37 cellular contexts compared by ENCODE assay signal in the genomic region with DNA sequence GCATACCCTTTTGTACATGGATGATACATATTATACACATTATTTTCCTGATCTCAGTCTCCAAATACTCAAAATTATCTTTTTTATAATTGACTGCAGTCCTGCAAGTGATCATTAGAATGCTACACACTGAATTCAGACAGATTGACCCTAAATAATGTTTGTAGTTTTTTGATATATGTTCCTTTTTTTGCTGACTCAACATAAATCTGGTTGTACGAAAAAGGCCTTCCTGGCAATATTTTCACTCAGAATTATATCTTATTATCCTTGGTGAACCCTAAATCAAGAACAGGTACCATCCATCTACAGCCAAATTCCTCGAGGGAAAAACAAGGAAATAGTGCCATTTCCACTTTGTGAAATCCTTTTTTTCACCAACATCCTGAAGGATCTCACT.
"Had no signal": no experiment of that assay in that cellular context is flagged by ENCODE, and none has a peak within 500 bp of the region (broad histone marks: within the 10 kb centered on the region; RNA-seq: fewer than 3 reads in every experiment).

No MANE protein-coding gene starts in this region.

- DNase-seq: activated B cell treated with CpG ODN at 0.5 μM for 24 hours; activated CD4-positive, alpha-beta memory T cell treated with anti-CD3 and anti-CD28 coated beads, Interleukin-2, amount 10 ng/mL, durations not matched to agents 7 days and 5 days; activated CD4-positive, alpha-beta T cell treated with anti-CD3 and anti-CD28 coated beads for 4 hours; activated CD4-positive, alpha-beta T cell treated with anti-CD3 and anti-CD28 coated beads, Interleukin-2, amount 10 ng/mL, durations not matched to agents 24 days and 14 days; activated CD4-positive, alpha-beta T cell treated with anti-CD3 and anti-CD28 coated beads, Interleukin-2, amount 50 U/mL, for 1 hour; activated CD4-positive, alpha-beta T cell treated with anti-CD3 and anti-CD28 coated beads, Interleukin-2, amount 50 U/mL, for 4 hours; activated CD4-positive, CD25-positive, alpha-beta regulatory T cell treated with anti-CD3 and anti-CD28 coated beads, Interleukin-2, amount 50 U/mL, for 72 hours; activated CD8-positive, alpha-beta memory T cell treated with anti-CD3 and anti-CD28 coated beads for 24 hours; activated CD8-positive, alpha-beta memory T cell treated with anti-CD3 and anti-CD28 coated beads, Interleukin-2, amount 10 ng/mL, durations not matched to agents 7 days and 5 days; activated CD8-positive, alpha-beta memory T cell treated with anti-CD3 and anti-CD28 coated beads, Interleukin-2, amount 50 U/mL, for 48 hours; activated CD8-positive, alpha-beta T cell treated with anti-CD3 and anti-CD28 coated beads, Interleukin-2, amount 10 ng/mL, durations not matched to agents 7 days and 5 days; activated effector memory CD4-positive, alpha-beta T cell treated with anti-CD3 and anti-CD28 coated beads, Interleukin-2, amount 50 U/mL, for 16 hours; activated gamma-delta T cell treated with Interleukin-2 at 50 U/mL for 16 hours; activated naive CD4-positive, alpha-beta T cell; activated naive CD4-positive, alpha-beta T cell treated with anti-CD3 and anti-CD28 coated beads for 36 hours; activated naive CD4-positive, alpha-beta T cell treated with anti-CD3 and anti-CD28 coated beads, Interleukin-2, amount 50 U/mL, for 16 hours; activated naive CD8-positive, alpha-beta T cell treated with anti-CD3 and anti-CD28 coated beads for 36 hours; activated T-cell treated with anti-CD3 and anti-CD28 coated beads, Interleukin-2, amount 50 U/mL, for 1 hour; activated T-cell treated with anti-CD3 and anti-CD28 coated beads, Interleukin-2, amount 50 U/mL, for 4 hours; activated T-cell treated with anti-CD3 and anti-CD28 coated beads, Interleukin-2, amount 50 U/mL, for 72 hours; adrenal gland; amniotic stem cell; anterior cingulate cortex; caudate nucleus; T-helper 17 cell; T-helper 9 cell had no signal

- ATAC-seq: activated CD8-positive, alpha-beta memory T cell treated with anti-CD3 and anti-CD28 coated beads, Interleukin-2, amount 10 ng/mL, durations not matched to agents 7 days and 5 days; activated CD8-positive, alpha-beta T cell treated with anti-CD3 and anti-CD28 coated beads, Interleukin-2, amount 10 ng/mL, durations not matched to agents 7 days and 5 days; activated naive CD4-positive, alpha-beta T cell treated with anti-CD3 and anti-CD28 coated beads, Interleukin-2, amount 50 U/mL, for 72 hours; activated T-cell treated with anti-CD3 and anti-CD28 coated beads, Interleukin-2, amount 50 U/mL, for 4 hours; activated T-cell treated with anti-CD3 and anti-CD28 coated beads, Interleukin-2, amount 50 U/mL, for 72 hours; activated T-helper 17 cell treated with anti-CD3 and anti-CD28 coated beads, Interleukin-2, amount 50 U/mL, for 72 hours; T-helper 17 cell had no signal

- H3K27me3 Mint-ChIP-seq: activated B cell treated with CpG ODN at 0.5 μM for 24 hours; activated CD4-positive, alpha-beta memory T cell treated with anti-CD3 and anti-CD28 coated beads, Interleukin-2, amount 10 ng/mL, durations not matched to agents 7 days and 5 days; activated CD4-positive, alpha-beta T cell treated with anti-CD3 and anti-CD28 coated beads, Interleukin-2, amount 10 ng/mL, durations not matched to agents 24 days and 14 days; activated CD8-positive, alpha-beta memory T cell treated with anti-CD3 and anti-CD28 coated beads, Interleukin-2, amount 10 ng/mL, durations not matched to agents 7 days and 5 days; activated naive CD8-positive, alpha-beta T cell treated with anti-CD3 and anti-CD28 coated beads for 36 hours; activated T-helper 17 cell treated with anti-CD3 and anti-CD28 coated beads, Interleukin-2, amount 50 U/mL, for 72 hours; brain; T-helper 17 cell had no signal

- H3K27ac Mint-ChIP-seq: activated B cell treated with CpG ODN at 0.5 μM for 24 hours; activated CD4-positive, alpha-beta memory T cell treated with anti-CD3 and anti-CD28 coated beads, Interleukin-2, amount 10 ng/mL, durations not matched to agents 7 days and 5 days; activated CD4-positive, alpha-beta T cell treated with anti-CD3 and anti-CD28 coated beads, Interleukin-2, amount 10 ng/mL, durations not matched to agents 24 days and 14 days; activated CD8-positive, alpha-beta memory T cell treated with anti-CD3 and anti-CD28 coated beads, Interleukin-2, amount 10 ng/mL, durations not matched to agents 7 days and 5 days; activated CD8-positive, alpha-beta T cell treated with anti-CD3 and anti-CD28 coated beads, Interleukin-2, amount 10 ng/mL, durations not matched to agents 7 days and 5 days; activated naive CD4-positive, alpha-beta T cell treated with anti-CD3 and anti-CD28 coated beads for 36 hours; activated naive CD4-positive, alpha-beta T cell treated with anti-CD3 and anti-CD28 coated beads, Interleukin-2, amount 50 U/mL, for 72 hours; activated naive CD8-positive, alpha-beta T cell treated with anti-CD3 and anti-CD28 coated beads for 36 hours; activated T-cell treated with anti-CD3 and anti-CD28 coated beads, Interleukin-2, amount 50 U/mL, for 72 hours; activated T-helper 1 cell treated with anti-CD3 and anti-CD28 coated beads, Interleukin-12 subunit alpha, Interleukin-12 subunit beta, Interleukin-2, Interleukin-4 antibody, amounts not matched to agents 30 ng/mL and 10 ng/mL and 1 ng/mL, durations not matched to agents 14 hours and 24 hours and 36 hours; activated T-helper 17 cell treated with anti-CD3 and anti-CD28 coated beads, Interleukin-2, amount 50 U/mL, for 72 hours; brain; T-helper 17 cell had no signal

- H3K4me1 Mint-ChIP-seq: activated B cell treated with CpG ODN at 0.5 μM for 24 hours, brain had no signal

- H3K27ac ChIP-seq: adrenal gland, ascending aorta, cardiac muscle cell, coronary artery, VCaP had no signal

- FAIRE-seq: bronchial epithelial cell, colon, TTC549 had no signal

- H3K9me3 ChIP-seq: adrenal gland had no signal

- H3K4me3 ChIP-seq: adrenal gland, ascending aorta, cardiac muscle cell, coronary artery had no signal

- H3K36me3 ChIP-seq: adrenal gland, cardiac muscle cell had no signal

- H3K4me3 Mint-ChIP-seq: activated B cell treated with CpG ODN at 0.5 μM for 24 hours; activated CD4-positive, alpha-beta memory T cell treated with anti-CD3 and anti-CD28 coated beads, Interleukin-2, amount 10 ng/mL, durations not matched to agents 7 days and 5 days; activated CD4-positive, alpha-beta T cell treated with anti-CD3 and anti-CD28 coated beads, Interleukin-2, amount 10 ng/mL, durations not matched to agents 24 days and 14 days; activated CD8-positive, alpha-beta memory T cell treated with anti-CD3 and anti-CD28 coated beads, Interleukin-2, amount 10 ng/mL, durations not matched to agents 7 days and 5 days; activated CD8-positive, alpha-beta T cell treated with anti-CD3 and anti-CD28 coated beads, Interleukin-2, amount 10 ng/mL, durations not matched to agents 7 days and 5 days; activated naive CD4-positive, alpha-beta T cell treated with anti-CD3 and anti-CD28 coated beads for 36 hours; activated naive CD8-positive, alpha-beta T cell treated with anti-CD3 and anti-CD28 coated beads for 36 hours; activated T-cell treated with anti-CD3 and anti-CD28 coated beads, Interleukin-2, amount 50 U/mL, for 4 hours; activated T-cell treated with anti-CD3 and anti-CD28 coated beads, Interleukin-2, amount 50 U/mL, for 72 hours; activated T-helper 1 cell treated with anti-CD3 and anti-CD28 coated beads, Interleukin-12 subunit alpha, Interleukin-12 subunit beta, Interleukin-2, Interleukin-4 antibody, amounts not matched to agents 30 ng/mL and 10 ng/mL and 1 ng/mL, durations not matched to agents 14 hours and 24 hours and 36 hours; activated T-helper 17 cell treated with anti-CD3 and anti-CD28 coated beads, Interleukin-2, amount 50 U/mL, for 72 hours; brain; T-helper 17 cell had no signal

- H3K4me1 ChIP-seq: adrenal gland, ascending aorta had no signal

- H3K27me3 ChIP-seq: adrenal gland, ascending aorta, cardiac muscle cell had no signal
